Comparison of ENCODE assay signal across 30 cellular contexts in the genomic region with DNA sequence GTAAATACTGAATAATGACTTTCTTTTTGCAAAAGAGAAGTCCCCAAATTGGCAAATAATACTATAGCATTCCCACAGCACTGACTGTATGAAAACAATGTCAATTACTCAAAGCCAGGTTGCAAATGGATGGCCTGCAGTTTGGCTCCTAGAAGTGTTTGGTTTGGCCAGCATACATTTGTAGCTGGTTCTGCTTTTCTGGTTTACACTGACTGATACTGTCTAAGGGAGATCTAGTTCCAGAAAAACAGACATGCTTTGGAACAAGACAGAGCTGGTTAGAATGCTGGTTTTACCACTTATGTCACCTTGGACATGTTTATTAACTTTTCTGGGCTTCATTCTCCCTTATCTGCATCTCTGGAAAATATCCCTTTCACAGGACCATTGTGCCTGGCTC.
"Had no signal": no experiment of that assay in that cellular context is flagged by ENCODE, and none has a peak within 500 bp of the region (broad histone marks: within the 10 kb centered on the region; RNA-seq: fewer than 3 reads in every experiment).

No MANE protein-coding gene starts in this region.

- H3K9me3 ChIP-seq: ascending aorta, body of pancreas, esophagus squamous epithelium had no signal

- H3K4me3 ChIP-seq: ascending aorta, body of pancreas, esophagus squamous epithelium had no signal

- ATAC-seq: activated naive CD4-positive, alpha-beta T cell treated with anti-CD3 and anti-CD28 coated beads, Interleukin-2, amount 50 U/mL, for 72 hours; activated T-cell treated with anti-CD3 and anti-CD28 coated beads, Interleukin-2, amount 50 U/mL, for 72 hours; body of pancreas; WTC11 had no signal

- H3K4me1 ChIP-seq: ascending aorta, body of pancreas, esophagus squamous epithelium had no signal

- H3K27me3 ChIP-seq: ascending aorta, body of pancreas, esophagus squamous epithelium had no signal

- H3K27ac ChIP-seq: ascending aorta, body of pancreas, epithelial cell of prostate, esophagus squamous epithelium had no signal

- FAIRE-seq: colon, endometrium, endothelial cell of umbilical vein, frontal cortex had no signal

- H3K36me3 ChIP-seq: ascending aorta, esophagus squamous epithelium had no signal

- DNase-seq: activated CD4-positive, alpha-beta memory T cell treated with anti-CD3 and anti-CD28 coated beads, Interleukin-2, amount 10 ng/mL, durations not matched to agents 7 days and 5 days; activated CD4-positive, alpha-beta T cell treated with anti-CD3 and anti-CD28 coated beads for 1 hour; activated CD4-positive, alpha-beta T cell treated with anti-CD3 and anti-CD28 coated beads for 4 hours; activated CD4-positive, alpha-beta T cell treated with anti-CD3 and anti-CD28 coated beads, Interleukin-2, amount 10 ng/mL, durations not matched to agents 7 days and 5 days; activated CD4-positive, alpha-beta T cell treated with anti-CD3 and anti-CD28 coated beads, Interleukin-2, amount 50 U/mL, for 4 hours; activated CD8-positive, alpha-beta memory T cell treated with anti-CD3 and anti-CD28 coated beads, Interleukin-2, amount 50 U/mL, for 48 hours; activated gamma-delta T cell; activated naive CD4-positive, alpha-beta T cell; activated naive CD4-positive, alpha-beta T cell treated with anti-CD3 and anti-CD28 coated beads, Interleukin-2, amount 10 ng/mL, durations not matched to agents 7 days and 5 days; activated naive CD8-positive, alpha-beta T cell treated with anti-CD3 and anti-CD28 coated beads, Interleukin-2, amount 10 ng/mL, durations not matched to agents 7 days and 5 days; activated T-cell treated with anti-CD3 and anti-CD28 coated beads for 4 hours; activated T-cell treated with anti-CD3 and anti-CD28 coated beads, Interleukin-2, amount 50 U/mL, for 24 hours; activated T-cell treated with anti-CD3 and anti-CD28 coated beads, Interleukin-2, amount 50 U/mL, for 72 hours; body of pancreas; caudate nucleus; cortex of kidney; dermis blood vessel endothelial cell; effector CD4-positive, alpha-beta T cell; esophagus squamous epithelium; foreskin fibroblast; head of caudate nucleus; T-helper 2 cell had no signal
